8 cellular contexts compared by ENCODE assay signal in the genomic region with DNA sequence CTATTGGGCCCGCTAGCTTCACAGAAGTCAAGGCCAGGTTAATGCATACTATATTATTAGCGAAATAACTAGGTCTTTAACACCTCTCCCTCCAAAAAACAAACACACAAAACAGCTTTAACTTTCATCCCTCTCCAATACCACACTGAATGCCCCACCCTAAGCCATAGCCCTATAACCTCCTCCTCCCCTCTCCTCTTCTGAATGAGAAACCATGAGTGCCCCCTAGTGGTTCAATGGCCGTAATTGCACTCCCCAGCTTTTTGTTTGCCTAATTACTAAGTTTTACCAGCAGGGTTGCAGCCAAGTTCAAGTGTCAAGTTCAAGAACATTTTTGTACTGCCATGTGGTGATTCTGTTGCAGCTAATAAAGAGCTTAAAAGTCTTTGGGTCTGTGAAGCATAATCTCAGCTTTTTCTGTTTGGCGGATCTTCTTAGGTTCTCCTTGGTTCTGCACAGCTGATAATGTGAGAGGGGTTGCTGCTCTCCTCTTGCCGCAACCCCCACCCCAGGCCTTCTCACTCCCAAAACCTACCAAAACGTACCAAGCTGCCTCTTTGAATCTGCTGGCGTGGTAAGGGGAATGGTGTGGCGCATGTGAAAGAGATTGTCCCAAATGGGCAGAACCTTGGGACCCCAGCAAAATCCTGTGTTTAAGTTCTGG. TPM values are rescaled to one million over a fixed set of nuclear protein-coding genes. Genes with fewer than 3 reads are reported as not detected.
DNase-seq lines count a peak whose midpoint lies in the region; ATAC-seq, FAIRE-seq and TF ChIP-seq lines count a peak whose summit lies in the region.

No MANE protein-coding gene starts in this region.

- peaks cover 22% of the 10 kb centered on the region for H3K4me1 ChIP-seq in astrocyte (ENCODE audit: insufficient read depth, low read length)
- peaks cover 4 to 5% of the 10 kb centered on the region in 2 donors for H3K4me1 ChIP-seq in small intestine (ENCODE audit: control insufficient read depth in 2 of 2, insufficient read depth in 1 of 2, low read depth in 1 of 2, low read length in 1 of 2)

- DNase-seq in GM10266 (ENCODE audit: extremely low spot score) (peak; percentile 82), NCI-H2029 (lab: John Stamatoyannopoulos, UW) (peak; percentile 74), T-helper 9 cell (peak; percentile 43), astrocyte (ENCODE audit: low read depth) (peak; percentile 52), hippocampal formation (lab: John Stamatoyannopoulos, UW) (peak; percentile 59 to 81), small intestine (peak; percentile 85)

- 55 to 66% (median 59%) methylated on average over 8 of the region's 8 CpGs for WGBS in small intestine, 3 donors

- ATAC-seq in HG02840 (IDR thresholded peaks at IDR 0.05; ENCODE audit: low FRiP score, unreplicated experiment) (peak; percentile 54), GM18505 (IDR thresholded peaks at IDR 0.05; ENCODE audit: unreplicated experiment) (no peak)

- peaks cover 30% of the 10 kb centered on the region for H3K27me3 Mint-ChIP-seq in astrocyte (ENCODE audit: low read depth, unreplicated experiment)

- H3K27ac ChIP-seq in astrocyte (ENCODE audit: low read depth, low read length), result no peak overlapping the region
- H3K27ac ChIP-seq in small intestine (ENCODE audit: low read depth in 1 of 2, low read length in 1 of 2), result no peak overlapping the region

- no peak overlapping the region for H3K4me3 Mint-ChIP-seq in astrocyte (ENCODE audit: unreplicated experiment)

- no peaks in the 10 kb centered on the region for H3K79me2 ChIP-seq in astrocyte (ENCODE audit: insufficient read depth, low read length)

- H3K27me3 ChIP-seq in astrocyte (ENCODE audit: insufficient read depth, low read length) (no peaks in the 10 kb centered on the region), small intestine (ENCODE audit: control insufficient read depth in 2 of 2, insufficient read depth in 2 of 2, low read length in 2 of 2) (no peaks in the 10 kb centered on the region)

- H3K9ac ChIP-seq in astrocyte (ENCODE audit: low read length), result no peak overlapping the region

- H3K36me3 ChIP-seq in astrocyte (ENCODE audit: insufficient read depth, low read length), result no peaks in the 10 kb centered on the region
- no peaks in the 10 kb centered on the region for H3K36me3 ChIP-seq in small intestine (ENCODE audit: control insufficient read depth in 2 of 2, insufficient read depth in 2 of 2, low read length in 2 of 2)

- H3K9me3 ChIP-seq in astrocyte (ENCODE audit: insufficient read depth, low read depth, low read length) (no peaks in the 10 kb centered on the region), small intestine (ENCODE audit: control insufficient read depth, low read depth) (no peaks in the 10 kb centered on the region)

- H2AFZ ChIP-seq in astrocyte (ENCODE audit: low read depth, low read length), result no peak overlapping the region

- H3K27ac Mint-ChIP-seq in astrocyte (ENCODE audit: unreplicated experiment), result no peak overlapping the region

- peaks cover 15% of the 10 kb centered on the region for H3K4me1 Mint-ChIP-seq in astrocyte (ENCODE audit: low read depth, unreplicated experiment)

- peak overlapping the region; percentile 11 for H3K4me2 ChIP-seq in astrocyte (ENCODE audit: low read length)

- no peaks in the 10 kb centered on the region for H3K9me3 Mint-ChIP-seq in astrocyte (ENCODE audit: unreplicated experiment)

- FAIRE-seq in astrocyte (lab: Jason Lieb, UNC) (no peak), small intestine (lab: Jason Lieb, UNC) (no peak)

- TF ChIP-seq POLR2A in GM18505 (IDR thresholded peaks at IDR 0.05; ENCODE audit: borderline replicate concordance, extremely low read depth, insufficient read depth, insufficient read length), result no peak

- no peaks in the 10 kb centered on the region for H3K36me3 Mint-ChIP-seq in astrocyte (ENCODE audit: low read depth, unreplicated experiment)

- H4K20me1 ChIP-seq in astrocyte (ENCODE audit: insufficient read depth, low read length), result no peaks in the 10 kb centered on the region

- peak; percentile 93 for TF ChIP-seq CTCF in GM10266 (IDR thresholded peaks at IDR 0.05; ENCODE audit: control insufficient read depth, insufficient read depth, low read depth, missing control alignments)
- TF ChIP-seq CTCF in astrocyte (IDR thresholded peaks at IDR 0.05; ENCODE audit: insufficient read depth, low read depth, low read length), result peak; percentile 100

- H3K4me3 ChIP-seq in astrocyte (ENCODE audit: insufficient read depth, low read depth, low read length), result no peak overlapping the region
- H3K4me3 ChIP-seq in small intestine (ENCODE audit: low read depth in 1 of 2, low read length in 2 of 2), result no peak overlapping the region

RNA-seq across cellular contexts. Expression of a gene that starts 57.9 kb away (rescaled TPM):
- 92.1 and 95.6 TPM in 2 replicates for total RNA-seq in astrocyte
- polyA plus RNA-seq in small intestine, result 100 to 1,000 TPM in 1 of 3 donors, 10 to 100 TPM in 2; 53.9 to 183 (median 72.7) TPM
